Comparison of ENCODE assay signal across 29 cellular contexts in the genomic region with DNA sequence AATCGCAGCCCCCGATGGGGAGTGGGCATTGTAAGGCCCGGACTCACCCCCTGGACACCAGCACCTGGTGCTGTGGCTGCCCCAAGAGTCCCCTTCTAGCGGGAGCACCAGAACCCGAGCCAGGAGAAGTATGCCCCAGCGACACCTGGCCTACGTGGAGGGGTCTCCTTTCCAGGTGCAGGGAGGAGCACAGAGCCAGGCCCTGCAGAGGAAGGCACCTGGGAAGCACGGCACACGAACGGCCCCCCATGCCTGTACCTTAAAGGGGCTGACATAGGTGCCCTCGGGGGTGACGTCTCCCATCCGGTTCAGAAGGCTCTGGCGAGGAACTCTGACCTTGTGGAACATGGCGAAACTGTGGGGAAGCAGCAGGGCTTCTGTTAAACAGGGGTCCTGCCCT.
"Had no signal": no experiment of that assay in that cellular context is flagged by ENCODE, and none has a peak within 500 bp of the region (broad histone marks: within the 10 kb centered on the region; RNA-seq: fewer than 3 reads in every experiment).

No MANE protein-coding gene starts in this region.

- ATAC-seq: activated naive CD4-positive, alpha-beta T cell treated with anti-CD3 and anti-CD28 coated beads, Interleukin-2, amount 50 U/mL, for 72 hours; activated T-cell treated with anti-CD3 and anti-CD28 coated beads, Interleukin-2, amount 50 U/mL, for 4 hours; body of pancreas had no signal

- H3K27me3 Mint-ChIP-seq: activated B cell treated with CpG ODN at 0.5 μM for 24 hours; activated CD4-positive, alpha-beta memory T cell treated with anti-CD3 and anti-CD28 coated beads for 36 hours had no signal

- H3K9me3 ChIP-seq: adrenal gland, body of pancreas, breast epithelium had no signal

- H3K27ac Mint-ChIP-seq: activated B cell treated with CpG ODN at 0.5 μM for 24 hours; activated CD4-positive, alpha-beta memory T cell treated with anti-CD3 and anti-CD28 coated beads for 36 hours; activated naive CD4-positive, alpha-beta T cell treated with anti-CD3 and anti-CD28 coated beads for 36 hours; activated T-helper 1 cell treated with anti-CD3 and anti-CD28 coated beads, Interleukin-12 subunit alpha, Interleukin-12 subunit beta, Interleukin-2, Interleukin-4 antibody, amounts not matched to agents 30 ng/mL and 10 ng/mL and 1 ng/mL, durations not matched to agents 14 hours and 24 hours and 36 hours had no signal

- H3K27ac ChIP-seq: adrenal gland, body of pancreas, breast epithelium, VCaP had no signal

- H3K4me3 ChIP-seq: adrenal gland, body of pancreas, breast epithelium had no signal

- H3K4me3 Mint-ChIP-seq: activated B cell treated with CpG ODN at 0.5 μM for 24 hours; activated CD4-positive, alpha-beta memory T cell treated with anti-CD3 and anti-CD28 coated beads for 36 hours; activated naive CD4-positive, alpha-beta T cell treated with anti-CD3 and anti-CD28 coated beads for 36 hours; activated T-cell treated with anti-CD3 and anti-CD28 coated beads, Interleukin-2, amount 50 U/mL, for 4 hours; activated T-helper 1 cell treated with anti-CD3 and anti-CD28 coated beads, Interleukin-12 subunit alpha, Interleukin-12 subunit beta, Interleukin-2, Interleukin-4 antibody, amounts not matched to agents 30 ng/mL and 10 ng/mL and 1 ng/mL, durations not matched to agents 14 hours and 24 hours and 36 hours had no signal

- H3K36me3 Mint-ChIP-seq: activated naive CD4-positive, alpha-beta T cell treated with anti-CD3 and anti-CD28 coated beads, Interleukin-2, amount 50 U/mL, for 72 hours had no signal

- H3K9me3 Mint-ChIP-seq: activated B cell treated with CpG ODN at 0.5 μM for 24 hours; activated CD4-positive, alpha-beta memory T cell treated with anti-CD3 and anti-CD28 coated beads for 36 hours; activated naive CD4-positive, alpha-beta T cell treated with anti-CD3 and anti-CD28 coated beads for 36 hours; activated naive CD4-positive, alpha-beta T cell treated with anti-CD3 and anti-CD28 coated beads, Interleukin-2, amount 50 U/mL, for 72 hours; activated T-cell treated with anti-CD3 and anti-CD28 coated beads, Interleukin-2, amount 50 U/mL, for 4 hours; activated T-helper 1 cell treated with anti-CD3 and anti-CD28 coated beads, Interleukin-12 subunit alpha, Interleukin-12 subunit beta, Interleukin-2, Interleukin-4 antibody, amounts not matched to agents 30 ng/mL and 10 ng/mL and 1 ng/mL, durations not matched to agents 14 hours and 24 hours and 36 hours had no signal

- H3K4me1 ChIP-seq: body of pancreas had no signal

- H3K27me3 ChIP-seq: adrenal gland, body of pancreas, breast epithelium had no signal

- H3K36me3 ChIP-seq: breast epithelium had no signal

- DNase-seq: activated B cell treated with CpG ODN at 0.5 μM for 24 hours; activated CD4-positive, alpha-beta memory T cell treated with anti-CD3 and anti-CD28 coated beads for 36 hours; activated CD4-positive, alpha-beta T cell treated with anti-CD3 and anti-CD28 coated beads for 4 hours; activated CD4-positive, alpha-beta T cell treated with anti-CD3 and anti-CD28 coated beads, Interleukin-2, amount 50 U/mL, for 1 hour; activated CD4-positive, CD25-positive, alpha-beta regulatory T cell treated with anti-CD3 and anti-CD28 coated beads, Interleukin-2, amount 50 U/mL, for 72 hours; activated CD8-positive, alpha-beta memory T cell treated with anti-CD3 and anti-CD28 coated beads, Interleukin-2, amount 50 U/mL, for 4 hours; activated gamma-delta T cell treated with Interleukin-2 at 50 U/mL for 16 hours; activated naive CD4-positive, alpha-beta T cell treated with anti-CD3 and anti-CD28 coated beads for 36 hours; activated T-cell treated with anti-CD3 and anti-CD28 coated beads for 4 hours; activated T-cell treated with anti-CD3 and anti-CD28 coated beads, Interleukin-2, amount 50 U/mL, for 4 hours; adrenal gland; body of pancreas; NCI-H1105 treated with DMSO at 0.1 percent for 48 hours; NCI-H1436; NCI-H1694; NCI-H1930; NCI-H2081 treated with DMSO at 0.1 percent for 48 hours; NCI-H226; NCI-H446 treated with DMSO at 0.1 percent for 48 hours; NCI-H524 treated with DMSO at 0.1 percent for 48 hours; Right ventricle myocardium superior; SW 1271; T-helper 1 cell; T-helper 2 cell; T-helper 9 cell had no signal
